25 cellular contexts compared by ENCODE assay signal in the genomic region with DNA sequence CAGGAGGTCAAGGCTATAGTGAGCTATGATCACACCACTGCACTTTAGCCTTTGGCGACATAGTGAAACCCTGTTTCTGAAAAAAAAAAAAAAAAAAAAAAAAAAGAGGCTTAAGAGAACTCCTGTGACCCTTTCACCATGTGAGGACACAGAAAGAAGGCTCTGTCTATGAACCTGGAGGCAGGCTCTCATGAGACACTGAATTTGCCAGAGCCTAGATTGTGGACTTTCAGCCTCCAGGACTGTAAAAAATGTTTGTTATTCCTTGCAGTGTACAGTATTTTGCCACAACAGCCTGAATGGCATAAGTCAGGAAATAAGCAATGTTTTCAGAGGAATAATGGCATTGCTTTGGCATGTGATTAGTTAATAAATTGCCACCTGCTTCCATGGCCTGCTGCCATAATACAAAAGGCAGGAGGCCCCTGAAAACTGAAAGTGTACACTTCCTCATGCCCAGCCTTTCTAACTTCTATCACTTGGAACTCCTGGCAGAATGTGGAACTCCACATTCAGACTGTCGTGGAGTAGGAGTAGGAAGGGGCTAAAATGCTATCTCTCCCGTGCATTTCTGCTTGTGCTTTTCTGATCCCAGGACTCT.
DNase-seq lines count a peak whose midpoint lies in the region; ATAC-seq and TF ChIP-seq lines count a peak whose summit lies in the region.
"Had no signal": no experiment of that assay in that cellular context is flagged by ENCODE, and none has a peak within 500 bp of the region (broad histone marks: within the 10 kb centered on the region; RNA-seq: fewer than 3 reads in every experiment).

No MANE protein-coding gene starts in this region.

- H3K27me3 ChIP-seq in right lobe of liver (no peaks in the 10 kb centered on the region), osteoblast (ENCODE audit: insufficient read depth, low read length) (no peaks in the 10 kb centered on the region)
- H3K27me3 ChIP-seq: adrenal gland, brain microvascular endothelial cell, spleen, testis, vagina had no signal

- H3K4me3 ChIP-seq in right lobe of liver = no peak overlapping the region
- H3K4me3 ChIP-seq in osteoblast (ENCODE audit: insufficient read depth, low read length) = no peak overlapping the region
- H3K4me3 ChIP-seq: A549, adrenal gland, spleen, testis, vagina had no signal

- DNase-seq in NCI-H146 (lab: John Stamatoyannopoulos, UW) = peak; percentile 12
- no peak for DNase-seq in NCI-H146 treated with DMSO at 0.1 percent for 48 hours (lab: John Stamatoyannopoulos, UW; ENCODE audit: unreplicated experiment)
- peak; percentile 86 for DNase-seq in DMS53 (lab: John Stamatoyannopoulos, UW)
- peak; percentile 43 for DNase-seq in NCI-H774 (lab: John Stamatoyannopoulos, UW)
- DNase-seq in right lobe of liver = no peak
- DNase-seq in type B pancreatic cell (ENCODE audit: extremely low spot score, unreplicated experiment) = no peak
- DNase-seq in osteoblast (ENCODE audit: insufficient read length, low spot score, missing footprints) = no peak
- DNase-seq: activated CD4-positive, alpha-beta T cell treated with anti-CD3 and anti-CD28 coated beads for 4 hours; activated naive CD4-positive, alpha-beta T cell; activated T-cell treated with anti-CD3 and anti-CD28 coated beads, Interleukin-2, amount 50 U/mL, for 24 hours; adrenal gland; brain microvascular endothelial cell; effector CD4-positive, alpha-beta T cell; head of caudate nucleus; NCI-H524; RPMI8226; spleen; stimulated activated CD4-positive, alpha-beta T cell treated with anti-CD3 and anti-CD28 coated beads, Interleukin-4, amount 100 ng/mL, for 1 hour; testis had no signal

- no peak overlapping the region for H2AFZ ChIP-seq in osteoblast (ENCODE audit: low read length)

- peaks cover 6% of the 10 kb centered on the region for H3K27me3 Mint-ChIP-seq in type B pancreatic cell
- H3K27me3 Mint-ChIP-seq: stimulated activated memory B cell treated with anti-CD40 and anti-IgM and Interleukin-4, amounts not matched to agents 10 μg/mL and 1 μg/mL and 100 μg/mL, for 72 hours had no signal

- no peaks in the 10 kb centered on the region for H3K9me3 Mint-ChIP-seq in type B pancreatic cell
- H3K9me3 Mint-ChIP-seq: activated T-cell treated with anti-CD3 and anti-CD28 coated beads, Interleukin-2, amount 50 U/mL, for 24 hours; mesothelial cell of epicardium; natural killer cell treated with Interleukin-12 subunit alpha and Interleukin-12 subunit beta and Interleukin-15 and Interleukin-18, amount 100 ng/mL, for 72 hours; stimulated activated memory B cell treated with anti-CD40 and anti-IgM and Interleukin-4, amounts not matched to agents 10 μg/mL and 1 μg/mL and 100 μg/mL, for 72 hours had no signal

- no peak overlapping the region for H3K27ac Mint-ChIP-seq in type B pancreatic cell
- H3K27ac Mint-ChIP-seq: activated T-cell treated with anti-CD3 and anti-CD28 coated beads, Interleukin-2, amount 50 U/mL, for 24 hours; mesothelial cell of epicardium; natural killer cell treated with Interleukin-12 subunit alpha and Interleukin-12 subunit beta and Interleukin-15 and Interleukin-18, amount 100 ng/mL, for 72 hours; stimulated activated memory B cell treated with anti-CD40 and anti-IgM and Interleukin-4, amounts not matched to agents 10 μg/mL and 1 μg/mL and 100 μg/mL, for 72 hours had no signal

- H3K4me1 ChIP-seq in right lobe of liver = peaks cover 0 to 8% (median 0%) of the 10 kb centered on the region in 4 donors
- H3K4me1 ChIP-seq in osteoblast (ENCODE audit: insufficient read depth, low read length) = peaks cover 5% of the 10 kb centered on the region
- H3K4me1 ChIP-seq: A549, adrenal gland, testis had no signal

- H3K4me3 Mint-ChIP-seq in type B pancreatic cell = no peak overlapping the region
- H3K4me3 Mint-ChIP-seq: activated T-cell treated with anti-CD3 and anti-CD28 coated beads, Interleukin-2, amount 50 U/mL, for 24 hours; mesothelial cell of epicardium; natural killer cell treated with Interleukin-12 subunit alpha and Interleukin-12 subunit beta and Interleukin-15 and Interleukin-18, amount 100 ng/mL, for 72 hours; stimulated activated memory B cell treated with anti-CD40 and anti-IgM and Interleukin-4, amounts not matched to agents 10 μg/mL and 1 μg/mL and 100 μg/mL, for 72 hours had no signal

- TF ChIP-seq POLR2A in right lobe of liver (IDR thresholded peaks at IDR 0.05) = no peak

- no peaks in the 10 kb centered on the region for H3K9me3 ChIP-seq in right lobe of liver
- H3K9me3 ChIP-seq in osteoblast (ENCODE audit: low read depth, low read length) = no peaks in the 10 kb centered on the region
- H3K9me3 ChIP-seq: A549, adrenal gland, spleen, testis, vagina had no signal

- H3K36me3 ChIP-seq in right lobe of liver (no peaks in the 10 kb centered on the region), osteoblast (ENCODE audit: insufficient read depth, low read length) (no peaks in the 10 kb centered on the region)
- H3K36me3 ChIP-seq: adrenal gland, brain microvascular endothelial cell, spleen, vagina had no signal

- H3K4me1 Mint-ChIP-seq in type B pancreatic cell (ENCODE audit: unreplicated experiment) = no peaks in the 10 kb centered on the region

- H4K20me1 ChIP-seq in osteoblast (ENCODE audit: insufficient read depth, low read length) = no peaks in the 10 kb centered on the region

- 23% methylated on average over 3 of the region's 3 CpGs for WGBS in right lobe of liver (ENCODE audit: insufficient coverage, low coverage, low lambda C conversion rate, missing lambda C conversion rate)

- no peaks in the 10 kb centered on the region for H3K79me2 ChIP-seq in osteoblast (ENCODE audit: insufficient read depth, low read length)

- no peak overlapping the region for H3K4me2 ChIP-seq in osteoblast (ENCODE audit: insufficient read depth, low read length)
- H3K4me2 ChIP-seq: A549 had no signal

- H3K27ac ChIP-seq in right lobe of liver (peak overlapping the region in 1 of 3 donors; percentile 26), osteoblast (ENCODE audit: low read depth, low read length) (no peak overlapping the region)
- H3K27ac ChIP-seq: A549, adrenal gland, brain microvascular endothelial cell, spleen, testis, vagina had no signal

- TF ChIP-seq CTCF in right lobe of liver (IDR thresholded peaks at IDR 0.05) = no peak
- no peak for TF ChIP-seq CTCF in type B pancreatic cell (conservative IDR thresholded peaks at IDR 0.05)
- no peak for TF ChIP-seq CTCF in osteoblast (IDR thresholded peaks at IDR 0.05; ENCODE audit: extremely low read depth, low read depth, low read length)

- ATAC-seq in right lobe of liver (peak; percentile 56 to 83 (median 67)), GM19035 (IDR thresholded peaks at IDR 0.05; ENCODE audit: unreplicated experiment) (no peak)
- ATAC-seq: A549; natural killer cell treated with Interleukin-12 subunit alpha and Interleukin-12 subunit beta and Interleukin-15 and Interleukin-18, amount 100 ng/mL, for 72 hours; stimulated activated memory B cell treated with anti-CD40 and anti-IgM and Interleukin-4, amounts not matched to agents 10 μg/mL and 1 μg/mL and 100 μg/mL, for 72 hours had no signal

- no peaks in the 10 kb centered on the region for H3K36me3 Mint-ChIP-seq in type B pancreatic cell
- H3K36me3 Mint-ChIP-seq: mesothelial cell of epicardium; natural killer cell treated with Interleukin-12 subunit alpha and Interleukin-12 subunit beta and Interleukin-15 and Interleukin-18, amount 100 ng/mL, for 72 hours; stimulated activated memory B cell treated with anti-CD40 and anti-IgM and Interleukin-4, amounts not matched to agents 10 μg/mL and 1 μg/mL and 100 μg/mL, for 72 hours had no signal

- intact Hi-C loops in right lobe of liver (cut with DNase I) = no loop called here

Comparison
In these comparisons a context has a peak if more than half of its experiments do, and no peak if none do; other contexts are left out.
1. DNase-seq: peak in NCI-H146 (single experiment), DMS53 (single experiment) and NCI-H774 (single experiment); none in NCI-H146 treated with DMSO at 0.1 percent for 48 hours (single experiment), right lobe of liver (0 of 3), type B pancreatic cell (single experiment) and osteoblast (single experiment).